ENCODE assay signal across 8 cellular contexts in genomic region chr12:111313833-111314259, GRCh38. TPM values are rescaled to one million over a fixed set of nuclear protein-coding genes. Genes with fewer than 3 reads are reported as not detected.
DNase-seq lines count a peak whose midpoint lies in the region; ATAC-seq and TF ChIP-seq lines count a peak whose summit lies in the region.

No MANE protein-coding gene starts in this region.

- DNase-seq in DND-41 = peak; percentile 71
- peak; percentile 52 for DNase-seq in MG63
- peak; percentile 93 for DNase-seq in SK-N-SH
- DNase-seq in activated naive CD4-positive, alpha-beta T cell treated with anti-CD3 and anti-CD28 coated beads, Interleukin-2, amount 50 U/mL, for 72 hours (ENCODE audit: low spot score in 2 of 2) = peak; percentile 66 to 74
- peak; percentile 90 for DNase-seq in Right ventricle myocardium inferior (ENCODE audit: missing footprints)
- DNase-seq in posterior vena cava (ENCODE audit: low spot score) = peak; percentile 93
- peak; percentile 63 for DNase-seq in ureter (ENCODE audit: low spot score)

- peak; percentile 88 for ATAC-seq in DND-41 (ENCODE audit: insufficient read depth, low read depth)
- ATAC-seq in activated naive CD4-positive, alpha-beta T cell treated with anti-CD3 and anti-CD28 coated beads, Interleukin-2, amount 50 U/mL, for 72 hours = peak; percentile 64 to 79
- ATAC-seq in Right ventricle myocardium inferior = peak; percentile 57
- no peak for ATAC-seq in GM19452 (IDR thresholded peaks at IDR 0.05; ENCODE audit: unreplicated experiment)

- no peaks in the 10 kb centered on the region for H3K36me3 Mint-ChIP-seq in activated naive CD4-positive, alpha-beta T cell treated with anti-CD3 and anti-CD28 coated beads, Interleukin-2, amount 50 U/mL, for 72 hours

- no peak overlapping the region for H3K4me2 ChIP-seq in DND-41 (ENCODE audit: insufficient read depth, low read length)
- no peak overlapping the region for H3K4me2 ChIP-seq in SK-N-SH

- H2AFZ ChIP-seq in DND-41 (ENCODE audit: low read depth, low read length) (no peak overlapping the region), SK-N-SH (ENCODE audit: low read depth) (no peak overlapping the region)

- no peaks in the 10 kb centered on the region for H3K4me1 ChIP-seq in DND-41 (ENCODE audit: insufficient read depth, low read length)
- H3K4me1 ChIP-seq in SK-N-SH (ENCODE audit: control insufficient read depth in 1 of 2, insufficient read depth in 2 of 2, low read depth in 1 of 2, low read length in 1 of 2) = no peaks in the 10 kb centered on the region; a peak in 1 of 4 replicates

- no peak overlapping the region for H3K27ac Mint-ChIP-seq in activated naive CD4-positive, alpha-beta T cell treated with anti-CD3 and anti-CD28 coated beads, Interleukin-2, amount 50 U/mL, for 72 hours

- no peaks in the 10 kb centered on the region for H3K79me2 ChIP-seq in DND-41 (ENCODE audit: insufficient read depth, low read length)
- no peaks in the 10 kb centered on the region for H3K79me2 ChIP-seq in SK-N-SH (ENCODE audit: insufficient read depth)

- H4K20me1 ChIP-seq in DND-41 (ENCODE audit: insufficient read depth, low read length) = no peaks in the 10 kb centered on the region
- no peaks in the 10 kb centered on the region for H4K20me1 ChIP-seq in SK-N-SH (ENCODE audit: insufficient read depth)

- H3K36me3 ChIP-seq in DND-41 (ENCODE audit: insufficient read depth, low read length) = no peaks in the 10 kb centered on the region
- H3K36me3 ChIP-seq in MG63 = no peaks in the 10 kb centered on the region
- no peaks in the 10 kb centered on the region for H3K36me3 ChIP-seq in SK-N-SH (replicated peaks in 1 of 2; ENCODE audit: control insufficient read depth in 1 of 2, insufficient read depth in 2 of 2, low read length in 1 of 2)

- H3K9me2 ChIP-seq in SK-N-SH = no peaks in the 10 kb centered on the region

- TF ChIP-seq CTCF in DND-41 (IDR thresholded peaks at IDR 0.05; ENCODE audit: borderline replicate concordance, extremely low read depth, low read length, poor library complexity, severe bottlenecking) (peak; percentile 96), SK-N-SH (IDR thresholded peaks at IDR 0.05) (peak; percentile 92)

- H3K9ac ChIP-seq in DND-41 (ENCODE audit: low read depth, low read length) (no peak overlapping the region), SK-N-SH (no peak overlapping the region)

- H3K9me3 ChIP-seq in DND-41 (ENCODE audit: insufficient read depth, low read length, severe bottlenecking) (no peaks in the 10 kb centered on the region), MG63 (no peaks in the 10 kb centered on the region), SK-N-SH (no peaks in the 10 kb centered on the region)

- TF ChIP-seq RAD21 in SK-N-SH (IDR thresholded peaks at IDR 0.05; ENCODE audit: low read length) = peak; percentile 92

- intact Hi-C loops in Right ventricle myocardium inferior (cut with DNase I) = loop anchor here (5.0 kb wide), 2 partner anchors 292 to 377 kb away; no protein-coding TSS in a partner anchor
- intact Hi-C loops in posterior vena cava (cut with DNase I) = loop anchor here (5.0 kb wide), 2 partner anchors 292 to 377 kb away; no protein-coding TSS in a partner anchor

- CTCF ChIA-PET in SK-N-SH (lab: Yijun Ruan, JAX) = interaction anchor here (0.6 to 4.8 kb wide), 15 partner anchors 8 to 420 kb away, joined by 3 to 37 read pairs (median 4); no protein-coding TSS in a partner anchor

- peaks cover 0 to 5% of the 10 kb centered on the region in 2 donors for H3K9me3 Mint-ChIP-seq in activated naive CD4-positive, alpha-beta T cell treated with anti-CD3 and anti-CD28 coated beads, Interleukin-2, amount 50 U/mL, for 72 hours

- TF ChIP-seq EP300 in SK-N-SH (IDR thresholded peaks at IDR 0.05; ENCODE audit: borderline replicate concordance in 1 of 2, low read depth in 1 of 2, low read length in 1 of 2) = no peak

- H3K27me3 ChIP-seq in DND-41 (ENCODE audit: insufficient read depth, low read length, poor library complexity) (no peaks in the 10 kb centered on the region), MG63 (no peaks in the 10 kb centered on the region), SK-N-SH (ENCODE audit: insufficient read depth) (no peaks in the 10 kb centered on the region)

- no peak overlapping the region for H3K4me3 ChIP-seq in DND-41 (ENCODE audit: low read depth in 1 of 2, low read length in 2 of 2)
- H3K4me3 ChIP-seq in MG63 = no peak overlapping the region
- H3K4me3 ChIP-seq in SK-N-SH (ENCODE audit: low read depth in 2 of 2, low read length in 1 of 2) = no peak overlapping the region; a peak in 1 of 4 replicates

- H3F3A ChIP-seq in SK-N-SH (replicated peaks; ENCODE audit: insufficient read depth) = no peaks in the 10 kb centered on the region

- 10% methylated on average over 8 of the region's 8 CpGs for WGBS in SK-N-SH (ENCODE audit: low lambda C conversion rate)

- POLR2A ChIA-PET in SK-N-SH (lab: Yijun Ruan, JAX) = no interaction called here

- H3K27ac ChIP-seq in DND-41 (ENCODE audit: low read length) (no peak overlapping the region), SK-N-SH (ENCODE audit: low read depth in 2 of 2, low read length in 1 of 2) (no peak overlapping the region)

TF ChIP-seq in SK-N-SH, 30 proteins besides CTCF, POLR2A, EP300 and RAD21:
- no peak for TF ChIP-seq GATA2 (CRISPR knock-in tag; IDR thresholded peaks at IDR 0.05)
- peak; percentile 80 for TF ChIP-seq SMC3 (IDR thresholded peaks at IDR 0.05; ENCODE audit: low read depth, low read length)

RNA-seq across cellular contexts. Expression of gene PHETA1, which starts 55.0 kb away (rescaled TPM):
- total RNA-seq in MG63 (2014; rRNA removed; shearing (Covaris generic); ENCODE audit: low replicate concordance) = 11.2 and 12.6 TPM in 2 replicates
- polyA plus RNA-seq in SK-N-SH (2012; rRNA removed) = 7.3 and 8.1 TPM in 2 replicates
- 4.3 and 7.9 TPM in 2 replicates for polyA plus RNA-seq in SK-N-SH (2012; cell fraction: cytosol; rRNA removed)
- polyA plus RNA-seq in SK-N-SH (2012; cell fraction: nucleus; rRNA removed) = 11.4 and 14.1 TPM in 2 replicates
- total RNA-seq in activated naive CD4-positive, alpha-beta T cell treated with anti-CD3 and anti-CD28 coated beads, Interleukin-2, amount 50 U/mL, for 72 hours = 1 to 10 TPM in 1 of 2 donors, under 1 TPM in 1; 0.64 to 1.5 TPM
- 37.4 TPM for total RNA-seq in Right ventricle myocardium inferior
- total RNA-seq in posterior vena cava = 10 to 100 TPM in 1 of 2 donors, 1 to 10 TPM in 1; 8.3 to 10.2 TPM
- 7.5 TPM for total RNA-seq in ureter
